19 cellular contexts compared by ENCODE assay signal in genomic region chr1:246825557-246826175, GRCh38.
A peak's percentile ranks its signal among the peaks of the same experiment; 100 is the strongest.
DNase-seq lines count a peak whose midpoint lies in the region; FAIRE-seq and TF ChIP-seq lines count a peak whose summit lies in the region.
"Had no signal": no experiment of that assay in that cellular context is flagged by ENCODE, and none has a peak within 500 bp of the region (broad histone marks: within the 10 kb centered on the region; RNA-seq: fewer than 3 reads in every experiment).

No MANE protein-coding gene starts in this region.

- H3K36me3 ChIP-seq in mammary epithelial cell (ENCODE audit: insufficient read depth, low read length), result no peaks in the 10 kb centered on the region
- H3K36me3 ChIP-seq: BE2C had no signal

- intact Hi-C loops in mammary epithelial cell (cut with micrococcal nuclease), result no loop called here

- BruUV-seq in mammary epithelial cell (replicated peaks; lab: Mats Ljungman, UMichigan), result no TSS peak

- CTCF ChIA-PET in HEK293T (lab: Yijun Ruan, JAX), result no interaction called here
- CTCF ChIA-PET in mammary epithelial cell (lab: Charles Lee; ENCODE audit: low non-redundant PET), result no interaction called here

- no peaks in the 10 kb centered on the region for H3K9me3 ChIP-seq in mammary epithelial cell (replicated peaks; ENCODE audit: insufficient read depth, low read length)
- H3K9me3 ChIP-seq: BE2C had no signal

- H3K79me2 ChIP-seq in mammary epithelial cell (ENCODE audit: insufficient read depth, low read length), result no peaks in the 10 kb centered on the region

- 86% methylated on average over 1 of the region's 1 CpG for WGBS in mammary epithelial cell (ENCODE audit: low coverage, missing lambda C conversion rate)

- no peak for TF ChIP-seq POLR2A in GM12891 (IDR thresholded peaks at IDR 0.05; ENCODE audit: low read depth, low read length)

- no peak overlapping the region for H3K27ac ChIP-seq in mammary epithelial cell (ENCODE audit: insufficient read depth, low read depth, low read length)

- POLR2A ChIA-PET in HEK293T (lab: Yijun Ruan, JAX), result no interaction called here

- no peak overlapping the region for H2AFZ ChIP-seq in mammary epithelial cell (ENCODE audit: low read depth, low read length)

- no peaks in the 10 kb centered on the region for H3K4me1 ChIP-seq in mammary epithelial cell (ENCODE audit: insufficient read depth, low read length)
- H3K4me1 ChIP-seq: BE2C, Caco-2 had no signal

- FAIRE-seq in GM12891 (lab: Jason Lieb, UNC) (peak; percentile 90), TTC549 (lab: Jason Lieb, UNC) (peak; percentile 73), frontal cortex (lab: Jason Lieb, UNC) (peak; percentile 23)
- FAIRE-seq: GM19239, H54 had no signal

- DNase-seq in GM12891 (ENCODE audit: insufficient read length, low spot score), result no peak
- no peak for DNase-seq in HEK293T (ENCODE audit: extremely low spot score)
- DNase-seq in frontal cortex (ENCODE audit: low spot score in 2 of 2), result no peak
- no peak for DNase-seq in T-helper 2 cell
- no peak for DNase-seq in mammary epithelial cell
- no peak for DNase-seq in NCI-H1417 (lab: John Stamatoyannopoulos, UW)
- DNase-seq: ACHN; BE2C; C1 segment of cervical spinal cord; Caco-2; CD4-positive, alpha-beta T cell; DMS153; DMS79 treated with DMSO at 0.1 percent for 48 hours; GF-D8; HCEC 1CT; KG1 had no signal

- H3K4me2 ChIP-seq in mammary epithelial cell (ENCODE audit: insufficient read depth, low read depth, low read length), result no peak overlapping the region

- in situ Hi-C loops in mammary epithelial cell (cut with MboI; ENCODE audit: low sequenced_read_pairs in 2 of 2), result no loop called here

- H3K27me3 ChIP-seq in mammary epithelial cell (ENCODE audit: insufficient read depth, low read length), result no peaks in the 10 kb centered on the region
- H3K27me3 ChIP-seq: BE2C had no signal

- dilution Hi-C loops in mammary epithelial cell (cut with HindIII; ENCODE audit: low sequenced_read_pairs), result no loop called here

- no peak for TF ChIP-seq CTCF in mammary epithelial cell (conservative IDR thresholded peaks at IDR 0.05 in 1 of 2, IDR thresholded peaks at IDR 0.05 in 1 of 2; ENCODE audit: extremely low read depth in 1 of 2, insufficient read depth in 1 of 2, low read depth in 1 of 2, low read length in 2 of 2)

- H3K4me3 ChIP-seq in mammary epithelial cell (replicated peaks in 1 of 3; ENCODE audit: insufficient read depth in 1 of 3, low read depth in 2 of 3, low read length in 3 of 3), result no peak overlapping the region

- no peak overlapping the region for H3K9ac ChIP-seq in mammary epithelial cell (ENCODE audit: insufficient read depth, low read length)

- H4K20me1 ChIP-seq in mammary epithelial cell (ENCODE audit: insufficient read depth, low read length), result no peaks in the 10 kb centered on the region

TF ChIP-seq in GM12891, 5 proteins besides CTCF, POLR2A, EP300 and RAD21:
- TF ChIP-seq TAF1 (IDR thresholded peaks at IDR 0.05; ENCODE audit: low read depth, low read length), result no peak
- TF ChIP-seq PAX5 (IDR thresholded peaks at IDR 0.05; ENCODE audit: insufficient read depth, low read length, severe bottlenecking), result no peak

TF ChIP-seq in HEK293T, 16 proteins besides CTCF, POLR2A, EP300 and RAD21:
- TF ChIP-seq ELF4 (IDR thresholded peaks at IDR 0.05) (0 out of 2 replicates have a peak, but pooled peaks have one; percentile 44), ZNF384 (IDR thresholded peaks at IDR 0.05) (no peak)
TF ChIP-seq in HEK293T: peak in this region for 1.
